Comparison of ENCODE assay signal across 10 cellular contexts in genomic region chr20:45416917-45417316, GRCh38. TPM values are rescaled to one million over a fixed set of nuclear protein-coding genes. Genes with fewer than 3 reads are reported as not detected.
DNase-seq lines count a peak whose midpoint lies in the region; ATAC-seq, FAIRE-seq and TF ChIP-seq lines count a peak whose summit lies in the region.
"Had no signal": no experiment of that assay in that cellular context is flagged by ENCODE, and none has a peak within 500 bp of the region (broad histone marks: within the 10 kb centered on the region; RNA-seq: fewer than 3 reads in every experiment).

No MANE protein-coding gene starts in this region.

- DNase-seq in activated T-cell treated with anti-CD3 and anti-CD28 coated beads, Interleukin-2, amount 50 U/mL, for 4 hours = no peak
- DNase-seq in activated T-cell treated with anti-CD3 and anti-CD28 coated beads for 4 hours (no peak), keratinocyte (ENCODE audit: low read depth, low spot score) (no peak), thoracic aorta (ENCODE audit: low spot score) (no peak), NCI-H2171 (lab: John Stamatoyannopoulos, UW) (no peak), UCSD-AML1 (lab: John Stamatoyannopoulos, UW; ENCODE audit: unreplicated experiment) (no peak), posterior vena cava (ENCODE audit: low spot score) (no peak)
- DNase-seq: DMS153 had no signal

- peaks cover 53% of the 10 kb centered on the region for H3K4me1 Mint-ChIP-seq in activated T-cell treated with anti-CD3 and anti-CD28 coated beads, Interleukin-2, amount 50 U/mL, for 4 hours (ENCODE audit: low read depth)
- peaks cover 20% of the 10 kb centered on the region for H3K4me1 Mint-ChIP-seq in activated T-helper 17 cell treated with anti-CD3 and anti-CD28 coated beads, Interleukin-2, amount 50 U/mL, for 72 hours

- H3K36me3 Mint-ChIP-seq in activated T-cell treated with anti-CD3 and anti-CD28 coated beads, Interleukin-2, amount 50 U/mL, for 4 hours (ENCODE audit: insufficient read depth) = peaks cover 31% of the 10 kb centered on the region
- peaks cover 49% of the 10 kb centered on the region for H3K36me3 Mint-ChIP-seq in activated T-helper 17 cell treated with anti-CD3 and anti-CD28 coated beads, Interleukin-2, amount 50 U/mL, for 72 hours (ENCODE audit: low read depth)

- peak overlapping the region; percentile 97 for H3K4me2 ChIP-seq in keratinocyte (ENCODE audit: control insufficient read depth, extremely low read depth, insufficient read depth, low read depth, low read length)

- H3K9me3 ChIP-seq in keratinocyte (ENCODE audit: control insufficient read depth, low read depth, low read length) = no peaks in the 10 kb centered on the region
- H3K9me3 ChIP-seq in thoracic aorta = no peaks in the 10 kb centered on the region

- H3K27ac Mint-ChIP-seq in activated T-helper 17 cell treated with anti-CD3 and anti-CD28 coated beads, Interleukin-2, amount 50 U/mL, for 72 hours = peak overlapping the region; percentile 97

- H3K9me1 ChIP-seq in keratinocyte (ENCODE audit: control insufficient read depth, extremely low read depth, insufficient read depth, low read length) = no peaks in the 10 kb centered on the region

- H3K27me3 ChIP-seq in keratinocyte (ENCODE audit: control insufficient read depth, extremely low read depth, insufficient read depth, low read length) (no peaks in the 10 kb centered on the region), thoracic aorta (replicated peaks; ENCODE audit: insufficient read depth) (no peaks in the 10 kb centered on the region)

- no peaks in the 10 kb centered on the region for H3K27me3 Mint-ChIP-seq in activated T-cell treated with anti-CD3 and anti-CD28 coated beads, Interleukin-2, amount 50 U/mL, for 4 hours (ENCODE audit: low read depth)
- no peaks in the 10 kb centered on the region for H3K27me3 Mint-ChIP-seq in activated T-helper 17 cell treated with anti-CD3 and anti-CD28 coated beads, Interleukin-2, amount 50 U/mL, for 72 hours

- dilution Hi-C loops in keratinocyte (cut with MboI; ENCODE audit: extremely low pct_ligation_motif_present, low sequenced_read_pairs) = no loop called here

- intact Hi-C loops in posterior vena cava (cut with DNase I) = no loop called here

- H3K4me3 Mint-ChIP-seq in activated T-cell treated with anti-CD3 and anti-CD28 coated beads, Interleukin-2, amount 50 U/mL, for 4 hours = peak overlapping the region; percentile 96
- H3K4me3 Mint-ChIP-seq in activated T-helper 17 cell treated with anti-CD3 and anti-CD28 coated beads, Interleukin-2, amount 50 U/mL, for 72 hours = peak overlapping the region; percentile 95

- H3K79me2 ChIP-seq in keratinocyte (ENCODE audit: control insufficient read depth, insufficient read depth, low read length) = peaks cover 24% of the 10 kb centered on the region

- peak overlapping the region; percentile 89 for H3K9ac ChIP-seq in keratinocyte (ENCODE audit: control insufficient read depth, extremely low read depth, insufficient read depth, low read length)

- TF ChIP-seq CTCF in keratinocyte (optimal IDR thresholded peaks at IDR 0.05 in 1 of 3, IDR thresholded peaks at IDR 0.05 in 1 of 3, conservative IDR thresholded peaks at IDR 0.05 in 1 of 3; ENCODE audit: extremely low read depth in 1 of 3, insufficient read depth in 2 of 3, low read length in 3 of 3) (no peak), thoracic aorta (IDR thresholded peaks at IDR 0.05) (no peak)

- peak overlapping the region; percentile 82 to 93 (median 91) for H3K4me3 ChIP-seq in keratinocyte (ENCODE audit: control insufficient read depth in 2 of 3, extremely low read depth in 1 of 3, insufficient read depth in 2 of 3, low read depth in 1 of 3, low read length in 3 of 3)
- H3K4me3 ChIP-seq in thoracic aorta = peak overlapping the region; percentile 88

- H2AFZ ChIP-seq in keratinocyte (ENCODE audit: control insufficient read depth, low read length) = no peak overlapping the region

- FAIRE-seq in keratinocyte (lab: Jason Lieb, UNC) = no peak

- H3K36me3 ChIP-seq in keratinocyte (ENCODE audit: control insufficient read depth in 2 of 2, extremely low read depth in 1 of 2, insufficient read depth in 2 of 2, low read length in 2 of 2) (peaks cover 17 to 23% of the 10 kb centered on the region in 2 experiments), thoracic aorta (peaks cover 18% of the 10 kb centered on the region)

- ATAC-seq in activated T-cell treated with anti-CD3 and anti-CD28 coated beads, Interleukin-2, amount 50 U/mL, for 4 hours = no peak
- ATAC-seq in activated T-helper 17 cell treated with anti-CD3 and anti-CD28 coated beads, Interleukin-2, amount 50 U/mL, for 72 hours (replicated peaks) = no peak
- no peak for ATAC-seq in thoracic aorta (ENCODE audit: insufficient number of reproducible peaks, low FRiP score, low read depth)

- H3K27ac ChIP-seq in keratinocyte (ENCODE audit: control insufficient read depth, insufficient read depth, low read length) (peak overlapping the region; percentile 79), thoracic aorta (no peak overlapping the region)

- H3K9me3 Mint-ChIP-seq in activated T-cell treated with anti-CD3 and anti-CD28 coated beads, Interleukin-2, amount 50 U/mL, for 4 hours = no peaks in the 10 kb centered on the region
- H3K9me3 Mint-ChIP-seq in activated T-helper 17 cell treated with anti-CD3 and anti-CD28 coated beads, Interleukin-2, amount 50 U/mL, for 72 hours = no peaks in the 10 kb centered on the region

- H3K4me1 ChIP-seq in keratinocyte (ENCODE audit: control insufficient read depth, extremely low read depth, insufficient read depth, low read length) = peaks cover 25% of the 10 kb centered on the region
- H3K4me1 ChIP-seq in thoracic aorta (ENCODE audit: control insufficient read depth in 1 of 2, low read depth in 2 of 2) = peaks cover 6 to 37% of the 10 kb centered on the region in 2 donors

- H4K20me1 ChIP-seq in keratinocyte (ENCODE audit: control insufficient read depth, extremely low read depth, insufficient read depth, low read length) = peaks cover 2% of the 10 kb centered on the region

RNA-seq across cellular contexts. Expression of gene PIGT, which starts 1.0 kb away (rescaled TPM):
- total RNA-seq in activated T-cell treated with anti-CD3 and anti-CD28 coated beads, Interleukin-2, amount 50 U/mL, for 4 hours = 10 to 100 TPM; 88.0 to 94.8 (median 90.9) TPM
- 10 to 100 TPM; 34.4 to 67.9 TPM for total RNA-seq in activated T-helper 17 cell treated with anti-CD3 and anti-CD28 coated beads, Interleukin-2, amount 50 U/mL, for 72 hours
- polyA plus RNA-seq in keratinocyte = 25.9 to 37.6 TPM (median 26.5 TPM) in 3 replicates
- polyA plus RNA-seq in keratinocyte (2011; ENCODE audit: low read depth) = 26.7 TPM
- 29.0 and 38.7 TPM in 2 replicates for polyA plus RNA-seq in keratinocyte (2011; cell fraction: cytosol; rRNA removed)
- 45.6 and 57.8 TPM in 2 replicates for polyA plus RNA-seq in keratinocyte (2011; cell fraction: nucleus; rRNA removed)
- 39.5 and 44.2 TPM in 2 replicates for polyA plus RNA-seq in keratinocyte (2012; ENCODE audit: low replicate concordance)
- 25.6 to 90.6 TPM (median 30.8 TPM) in 3 replicates for polyA minus RNA-seq in keratinocyte
- 41.1 TPM for polyA minus RNA-seq in keratinocyte (2011; cell fraction: cytosol; rRNA and poly(A)+ RNA removed)
- 26.4 and 29.9 TPM in 2 replicates for polyA minus RNA-seq in keratinocyte (2011; cell fraction: nucleus; rRNA and poly(A)+ RNA removed)
- 100 to 1,000 TPM; 117 to 169 TPM for total RNA-seq in thoracic aorta
- 100 to 1,000 TPM; 120 to 138 TPM for total RNA-seq in posterior vena cava

RNA-seq across cellular contexts. Expression of gene DBNDD2, which starts 8.8 kb away (rescaled TPM):
- 10 to 100 TPM in 2 of 3 donors, 1 to 10 TPM in 1; 9.7 to 13.3 (median 12.5) TPM for total RNA-seq in activated T-cell treated with anti-CD3 and anti-CD28 coated beads, Interleukin-2, amount 50 U/mL, for 4 hours
- total RNA-seq in activated T-helper 17 cell treated with anti-CD3 and anti-CD28 coated beads, Interleukin-2, amount 50 U/mL, for 72 hours = 10 to 100 TPM in 1 of 2 donors, 1 to 10 TPM in 1; 4.6 to 12.5 TPM
- 33.8 to 42.3 TPM (median 37.4 TPM) in 3 replicates for polyA plus RNA-seq in keratinocyte
- polyA plus RNA-seq in keratinocyte (2011; ENCODE audit: low read depth) = 22.8 TPM
- 40.6 and 52.3 TPM in 2 replicates for polyA plus RNA-seq in keratinocyte (2011; cell fraction: cytosol; rRNA removed)
- polyA plus RNA-seq in keratinocyte (2011; cell fraction: nucleus; rRNA removed) = 24.9 and 25.0 TPM in 2 replicates
- 31.8 and 32.8 TPM in 2 replicates for polyA plus RNA-seq in keratinocyte (2012; ENCODE audit: low replicate concordance)
- 15.8 to 30.9 TPM (median 19.2 TPM) in 3 replicates for polyA minus RNA-seq in keratinocyte
- polyA minus RNA-seq in keratinocyte (2011; cell fraction: cytosol; rRNA and poly(A)+ RNA removed) = 8.8 TPM
- polyA minus RNA-seq in keratinocyte (2011; cell fraction: nucleus; rRNA and poly(A)+ RNA removed) = 5.4 and 5.7 TPM in 2 replicates
- total RNA-seq in thoracic aorta (100 to 1,000 TPM in 1 of 2 donors, 10 to 100 TPM in 1; 97.6 to 120 TPM), posterior vena cava (100 to 1,000 TPM; 119 to 141 TPM)

RNA-seq across cellular contexts. Expression of gene TP53TG5, which starts 38.8 kb away (rescaled TPM):
- not detected for total RNA-seq in activated T-cell treated with anti-CD3 and anti-CD28 coated beads, Interleukin-2, amount 50 U/mL, for 4 hours
- total RNA-seq in activated T-helper 17 cell treated with anti-CD3 and anti-CD28 coated beads, Interleukin-2, amount 50 U/mL, for 72 hours = under 1 TPM; 0.11 to 0.50 TPM
- polyA plus RNA-seq in keratinocyte = not detected in 3 replicates
- not detected for polyA plus RNA-seq in keratinocyte (2011; ENCODE audit: low read depth)
- polyA plus RNA-seq in keratinocyte (2011; cell fraction: cytosol; rRNA removed) = not detected in 2 replicates
- 0.22 TPM in 1 of 2 replicates, not detected in the other for polyA plus RNA-seq in keratinocyte (2011; cell fraction: nucleus; rRNA removed)
- 0.34 and 0.44 TPM in 2 replicates for polyA plus RNA-seq in keratinocyte (2012; ENCODE audit: low replicate concordance)
- not detected in 3 replicates for polyA minus RNA-seq in keratinocyte
- polyA minus RNA-seq in keratinocyte (2011; cell fraction: cytosol; rRNA and poly(A)+ RNA removed) = not detected
- not detected in 2 replicates for polyA minus RNA-seq in keratinocyte (2011; cell fraction: nucleus; rRNA and poly(A)+ RNA removed)
- not detected for total RNA-seq in thoracic aorta
- total RNA-seq in posterior vena cava = 1 to 10 TPM; 1.4 to 2.0 TPM
- total RNA-seq: lung microvascular endothelial cell had no signal

RNA-seq across cellular contexts. Expression of gene WFDC2, which starts 52.6 kb away (rescaled TPM):
- under 1 TPM; 0.34 to 0.76 (median 0.53) TPM for total RNA-seq in activated T-cell treated with anti-CD3 and anti-CD28 coated beads, Interleukin-2, amount 50 U/mL, for 4 hours
- 1 to 10 TPM in 1 of 2 donors, not detected in 1; 3.5 TPM for total RNA-seq in activated T-helper 17 cell treated with anti-CD3 and anti-CD28 coated beads, Interleukin-2, amount 50 U/mL, for 72 hours
- polyA plus RNA-seq in keratinocyte = 0.44 TPM in 1 of 3 replicates, not detected in the others
- not detected for polyA plus RNA-seq in keratinocyte (2011; ENCODE audit: low read depth)
- polyA plus RNA-seq in keratinocyte (2011; cell fraction: cytosol; rRNA removed) = 0.16 and 0.66 TPM in 2 replicates
- polyA plus RNA-seq in keratinocyte (2011; cell fraction: nucleus; rRNA removed) = 0.25 and 0.52 TPM in 2 replicates
- 0.65 and 0.68 TPM in 2 replicates for polyA plus RNA-seq in keratinocyte (2012; ENCODE audit: low replicate concordance)
- polyA minus RNA-seq in keratinocyte = not detected in 3 replicates
- polyA minus RNA-seq in keratinocyte (2011; cell fraction: cytosol; rRNA and poly(A)+ RNA removed) = not detected
- polyA minus RNA-seq in keratinocyte (2011; cell fraction: nucleus; rRNA and poly(A)+ RNA removed) = not detected in 2 replicates
- total RNA-seq in thoracic aorta (not detected), posterior vena cava (10 to 100 TPM; 38.0 to 57.7 TPM)
- total RNA-seq: lung microvascular endothelial cell had no signal

RNA-seq across cellular contexts. Expression of gene SYS1, which starts 54.0 kb away (rescaled TPM):
- total RNA-seq in activated T-cell treated with anti-CD3 and anti-CD28 coated beads, Interleukin-2, amount 50 U/mL, for 4 hours = 10 to 100 TPM; 36.4 to 37.4 (median 36.6) TPM
- 10 to 100 TPM; 29.9 to 32.9 TPM for total RNA-seq in activated T-helper 17 cell treated with anti-CD3 and anti-CD28 coated beads, Interleukin-2, amount 50 U/mL, for 72 hours
- 16.8 to 29.8 TPM (median 22.0 TPM) in 3 replicates for polyA plus RNA-seq in keratinocyte
- polyA plus RNA-seq in keratinocyte (2011; ENCODE audit: low read depth) = 2.4 TPM
- 18.0 and 21.4 TPM in 2 replicates for polyA plus RNA-seq in keratinocyte (2011; cell fraction: cytosol; rRNA removed)
- 17.8 and 20.3 TPM in 2 replicates for polyA plus RNA-seq in keratinocyte (2011; cell fraction: nucleus; rRNA removed)
- 13.0 and 16.6 TPM in 2 replicates for polyA plus RNA-seq in keratinocyte (2012; ENCODE audit: low replicate concordance)
- polyA minus RNA-seq in keratinocyte = 41.4 to 75.8 TPM (median 52.7 TPM) in 3 replicates
- 55.8 TPM for polyA minus RNA-seq in keratinocyte (2011; cell fraction: cytosol; rRNA and poly(A)+ RNA removed)
- 14.1 and 18.9 TPM in 2 replicates for polyA minus RNA-seq in keratinocyte (2011; cell fraction: nucleus; rRNA and poly(A)+ RNA removed)
- total RNA-seq in thoracic aorta (10 to 100 TPM; 24.6 to 40.8 TPM), posterior vena cava (10 to 100 TPM; 21.8 to 22.6 TPM)

Comparison
In these comparisons a context has a peak if more than half of its experiments do, and no peak if none do; other contexts are left out.
1. RNA of gene DBNDD2, which starts 8.8 kb away (total RNA-seq): 119 to 141 TPM in posterior vena cava and 97.6 to 120 TPM in thoracic aorta; 4.6 to 12.5 TPM in activated T-helper 17 cell treated with anti-CD3 and anti-CD28 coated beads, Interleukin-2, amount 50 U/mL, for 72 hours and 9.7 to 13.3 TPM in activated T-cell treated with anti-CD3 and anti-CD28 coated beads, Interleukin-2, amount 50 U/mL, for 4 hours; every median in the first group is over 4 times any median in the second.